ENCODE assay signal across 15 cellular contexts in the genomic region with DNA sequence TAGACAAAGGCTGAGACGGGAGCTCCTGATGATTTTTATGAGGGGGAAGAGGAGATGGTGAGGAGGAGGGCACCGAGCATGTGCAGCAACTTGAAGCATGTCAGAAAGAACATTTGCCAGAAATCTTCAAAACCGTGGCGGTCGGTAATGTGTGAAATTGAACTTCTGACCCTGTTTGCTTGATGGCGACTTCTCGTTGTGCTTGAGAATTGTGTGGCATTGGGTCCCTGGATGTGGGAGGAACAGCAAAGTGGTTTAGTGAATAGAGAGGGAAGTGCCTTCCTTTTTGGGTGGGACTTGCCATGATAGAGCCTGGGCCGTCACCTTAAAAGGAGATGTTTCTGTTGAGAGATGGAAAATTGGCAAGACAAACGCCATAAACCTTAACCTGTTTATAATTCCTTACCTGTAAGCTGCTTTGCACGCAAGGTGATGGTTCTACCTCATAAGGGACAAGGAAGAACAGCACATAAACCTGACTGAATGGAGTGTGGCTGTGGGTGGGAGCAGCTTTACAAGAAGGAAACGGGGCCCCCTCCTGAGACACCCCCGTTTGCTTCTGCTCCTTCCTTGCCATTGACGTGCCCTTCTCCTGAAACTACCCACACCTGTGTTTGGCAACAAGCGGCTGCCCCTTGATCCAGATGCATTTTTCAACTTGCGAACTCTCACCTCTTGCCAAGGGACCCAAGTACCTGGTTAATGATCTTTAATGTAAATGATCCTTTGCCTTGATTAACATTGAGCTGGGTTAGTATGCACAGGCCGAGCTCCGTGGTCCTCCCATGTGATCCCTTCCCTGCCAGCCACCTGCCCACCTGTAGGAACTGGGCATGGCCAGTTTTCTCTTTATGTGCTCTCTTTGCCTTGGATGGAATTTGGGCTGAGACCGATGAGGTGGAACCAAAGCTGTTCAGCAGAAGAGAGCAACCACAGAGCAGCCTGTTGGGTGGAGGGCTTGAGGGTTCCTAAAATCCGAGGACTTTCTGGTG.
A peak's percentile ranks its signal among the peaks of the same experiment; 100 is the strongest.
DNase-seq lines count a peak whose midpoint lies in the region; ATAC-seq and TF ChIP-seq lines count a peak whose summit lies in the region.
"Had no signal": no experiment of that assay in that cellular context is flagged by ENCODE, and none has a peak within 500 bp of the region (broad histone marks: within the 10 kb centered on the region; RNA-seq: fewer than 3 reads in every experiment).

No MANE protein-coding gene starts in this region.

- CTCF ChIA-PET in SK-N-SH (lab: Yijun Ruan, JAX), result interaction anchor here (0.8 kb wide), 1 partner anchor 97 kb away, joined by 3 read pairs; no protein-coding TSS in a partner anchor

- no peaks in the 10 kb centered on the region for H3F3A ChIP-seq in SK-N-SH (replicated peaks; ENCODE audit: insufficient read depth)

- no peak overlapping the region for H4K8ac ChIP-seq in mesendoderm (ENCODE audit: low read depth, low read length)

- H3K27ac ChIP-seq in SK-N-SH (ENCODE audit: low read depth in 2 of 2, low read length in 1 of 2) (no peak overlapping the region), angular gyrus (ENCODE audit: low read depth, low read length) (peak overlapping the region; percentile 16), mesendoderm (ENCODE audit: low read depth, low read length) (no peak overlapping the region), upper lobe of left lung (peak overlapping the region; percentile 2 to 77 (median 24))
- H3K27ac ChIP-seq: A549, adrenal gland, SJSA1, tibial nerve had no signal

- no peak overlapping the region for H4K5ac ChIP-seq in mesendoderm (ENCODE audit: low read length)

- H3K27me3 ChIP-seq in SK-N-SH (ENCODE audit: insufficient read depth), result no peaks in the 10 kb centered on the region
- H3K27me3 ChIP-seq in mesendoderm (ENCODE audit: insufficient read depth, low read length, poor library complexity), result no peaks in the 10 kb centered on the region
- H3K27me3 ChIP-seq in upper lobe of left lung, result no peaks in the 10 kb centered on the region
- H3K27me3 ChIP-seq: adrenal gland, SJSA1, tibial nerve had no signal

- no peak overlapping the region for H2BK120ac ChIP-seq in mesendoderm (ENCODE audit: low read depth, low read length)

- peak overlapping the region; percentile 10 for H3K56ac ChIP-seq in mesendoderm (ENCODE audit: low read length)

- H3K18ac ChIP-seq in mesendoderm (ENCODE audit: low read length), result no peak overlapping the region

- no peak overlapping the region for H3K4me3 ChIP-seq in SK-N-SH (ENCODE audit: low read depth in 2 of 2, low read length in 1 of 2)
- no peak overlapping the region for H3K4me3 ChIP-seq in mesendoderm (ENCODE audit: low read length)
- peak overlapping the region in 2 of 4 donors; percentile 15 to 52 for H3K4me3 ChIP-seq in upper lobe of left lung
- H3K4me3 ChIP-seq: A549, adrenal gland, SJSA1, tibial nerve had no signal

- H3K9ac ChIP-seq in SK-N-SH (no peak overlapping the region), mesendoderm (ENCODE audit: low read length) (no peak overlapping the region)

- 96% methylated on average over 19 of the region's 19 CpGs for WGBS in SK-N-SH (ENCODE audit: low lambda C conversion rate)
- WGBS in mesendoderm (ENCODE audit: extremely low coverage, insufficient coverage, low lambda C conversion rate), result no CpG with 5 or more reads among the region's 19 CpGs
- 66 to 73% methylated on average over 19 of the region's 19 CpGs for WGBS in upper lobe of left lung, 2 donors

- peak overlapping the region; percentile 37; the same call in 1 of the 2 replicates for H3K4me2 ChIP-seq in SK-N-SH
- no peak overlapping the region for H3K4me2 ChIP-seq in mesendoderm (ENCODE audit: low read length)
- H3K4me2 ChIP-seq: A549 had no signal

- H3K9me3 ChIP-seq in SK-N-SH, result no peaks in the 10 kb centered on the region
- no peaks in the 10 kb centered on the region for H3K9me3 ChIP-seq in upper lobe of left lung
- H3K9me3 ChIP-seq: A549, adrenal gland, SJSA1, tibial nerve had no signal

- peaks cover 10% of the 10 kb centered on the region for H3K79me1 ChIP-seq in mesendoderm (ENCODE audit: low read length)

- POLR2A ChIA-PET in SK-N-SH (lab: Yijun Ruan, JAX), result no interaction called here

- H4K20me1 ChIP-seq in SK-N-SH (ENCODE audit: insufficient read depth), result no peaks in the 10 kb centered on the region

- DNase-seq in SK-N-SH (no peak), mesendoderm (no peak), upper lobe of left lung (no peak), NCI-H345 (lab: John Stamatoyannopoulos, UW) (no peak), NAMALWA (ENCODE audit: low spot score) (no peak)
- DNase-seq: COR-L47, left cardiac atrium, NCI-H1092 had no signal

- TF ChIP-seq CTCF in SK-N-SH (IDR thresholded peaks at IDR 0.05) (no peak), upper lobe of left lung (IDR thresholded peaks at IDR 0.05) (no peak)

- no peak for TF ChIP-seq EP300 in SK-N-SH (IDR thresholded peaks at IDR 0.05; ENCODE audit: borderline replicate concordance in 1 of 2, low read depth in 1 of 2, low read length in 1 of 2)
- no peak for TF ChIP-seq EP300 in upper lobe of left lung (IDR thresholded peaks at IDR 0.05)

- H3K23ac ChIP-seq in mesendoderm (ENCODE audit: low read length), result no peak overlapping the region

- H2BK5ac ChIP-seq in mesendoderm (ENCODE audit: low read length), result no peak overlapping the region

- no peak for TF ChIP-seq RAD21 in SK-N-SH (IDR thresholded peaks at IDR 0.05; ENCODE audit: low read length)

- no peak overlapping the region for H2BK15ac ChIP-seq in mesendoderm (replicated peaks; ENCODE audit: low read depth)

- H3K4ac ChIP-seq in mesendoderm (ENCODE audit: low read depth, low read length), result no peak overlapping the region

- H3K79me2 ChIP-seq in SK-N-SH (ENCODE audit: insufficient read depth) (no peaks in the 10 kb centered on the region), mesendoderm (ENCODE audit: control insufficient read depth, insufficient read depth, low read length) (peaks cover 17% of the 10 kb centered on the region)

- H3K36me3 ChIP-seq in SK-N-SH (replicated peaks in 1 of 2; ENCODE audit: control insufficient read depth in 1 of 2, insufficient read depth in 2 of 2, low read length in 1 of 2), result no peaks in the 10 kb centered on the region
- H3K36me3 ChIP-seq in mesendoderm (ENCODE audit: control insufficient read depth, insufficient read depth, low read length), result no peaks in the 10 kb centered on the region
- H3K36me3 ChIP-seq in upper lobe of left lung, result no peaks in the 10 kb centered on the region
- H3K36me3 ChIP-seq: adrenal gland, SJSA1, tibial nerve had no signal

- no peak for TF ChIP-seq POLR2A in upper lobe of left lung (IDR thresholded peaks at IDR 0.05)

- no peak overlapping the region for H2AK5ac ChIP-seq in mesendoderm (ENCODE audit: low read length)

- H3K4me1 ChIP-seq in SK-N-SH (ENCODE audit: control insufficient read depth in 1 of 2, insufficient read depth in 2 of 2, low read depth in 1 of 2, low read length in 1 of 2), result peaks cover 4 to 12% of the 10 kb centered on the region in 2 experiments; a peak in 3 of 4 replicates
- H3K4me1 ChIP-seq in mesendoderm (ENCODE audit: control insufficient read depth, low read depth, low read length), result peaks cover 18% of the 10 kb centered on the region
- H3K4me1 ChIP-seq in upper lobe of left lung, result peaks cover 0 to 22% (median 15%) of the 10 kb centered on the region in 4 donors

- no peak overlapping the region for H2AFZ ChIP-seq in SK-N-SH (ENCODE audit: low read depth)

- no peak for ATAC-seq in SK-N-SH treated with all-trans-retinoic acid at 6 μM for 48 hours
- no peak for ATAC-seq in upper lobe of left lung (ENCODE audit: low FRiP score in 2 of 2)
- ATAC-seq in GM19463 (IDR thresholded peaks at IDR 0.05; ENCODE audit: unreplicated experiment), result no peak
- ATAC-seq: A549, left cardiac atrium had no signal

- no peaks in the 10 kb centered on the region for H3K9me2 ChIP-seq in SK-N-SH

TF ChIP-seq in SK-N-SH, 30 proteins besides CTCF, POLR2A, EP300 and RAD21:
- TF ChIP-seq NFIC (IDR thresholded peaks at IDR 0.05; ENCODE audit: borderline replicate concordance) (no peak), MXI1 (IDR thresholded peaks at IDR 0.05; ENCODE audit: low read depth, low read length) (no peak), MEF2A (IDR thresholded peaks at IDR 0.05; ENCODE audit: borderline replicate concordance, low read depth) (no peak), RXRA (IDR thresholded peaks at IDR 0.05; ENCODE audit: borderline replicate concordance, low read depth) (no peak), FOXJ3 (CRISPR knock-in tag; IDR thresholded peaks at IDR 0.05) (no peak)
- TF ChIP-seq, protein P1, sequence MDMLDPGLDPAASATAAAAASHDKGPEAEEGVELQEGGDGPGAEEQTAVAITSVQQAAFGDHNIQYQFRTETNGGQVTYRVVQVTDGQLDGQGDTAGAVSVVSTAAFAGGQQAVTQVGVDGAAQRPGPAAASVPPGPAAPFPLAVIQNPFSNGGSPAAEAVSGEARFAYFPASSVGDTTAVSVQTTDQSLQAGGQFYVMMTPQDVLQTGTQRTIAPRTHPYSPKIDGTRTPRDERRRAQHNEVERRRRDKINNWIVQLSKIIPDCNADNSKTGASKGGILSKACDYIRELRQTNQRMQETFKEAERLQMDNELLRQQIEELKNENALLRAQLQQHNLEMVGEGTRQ (IDR thresholded peaks at IDR 0.05; ENCODE audit: borderline replicate concordance, low read depth, low read length), result no peak
- TF ChIP-seq, protein P2, sequence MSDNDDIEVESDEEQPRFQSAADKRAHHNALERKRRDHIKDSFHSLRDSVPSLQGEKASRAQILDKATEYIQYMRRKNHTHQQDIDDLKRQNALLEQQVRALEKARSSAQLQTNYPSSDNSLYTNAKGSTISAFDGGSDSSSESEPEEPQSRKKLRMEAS (IDR thresholded peaks at IDR 0.05; ENCODE audit: low read depth), result no peak

TF ChIP-seq in SK-N-SH treated with all-trans-retinoic acid at 6 μM for 48 hours, 23 proteins besides CTCF, POLR2A, EP300 and RAD21:
- TF ChIP-seq TCF4 (CRISPR knock-in tag; IDR thresholded peaks at IDR 0.05; ENCODE audit: borderline replicate concordance), result no peak

Comparison
In these comparisons a context has a peak if more than half of its experiments do, and no peak if none do; other contexts are left out.
1. H3K27ac ChIP-seq: peak in angular gyrus (single experiment) and upper lobe of left lung (4 of 4); none in SK-N-SH (0 of 2) and mesendoderm (single experiment).